Comparison of ENCODE assay signal across 35 cellular contexts in the genomic region with DNA sequence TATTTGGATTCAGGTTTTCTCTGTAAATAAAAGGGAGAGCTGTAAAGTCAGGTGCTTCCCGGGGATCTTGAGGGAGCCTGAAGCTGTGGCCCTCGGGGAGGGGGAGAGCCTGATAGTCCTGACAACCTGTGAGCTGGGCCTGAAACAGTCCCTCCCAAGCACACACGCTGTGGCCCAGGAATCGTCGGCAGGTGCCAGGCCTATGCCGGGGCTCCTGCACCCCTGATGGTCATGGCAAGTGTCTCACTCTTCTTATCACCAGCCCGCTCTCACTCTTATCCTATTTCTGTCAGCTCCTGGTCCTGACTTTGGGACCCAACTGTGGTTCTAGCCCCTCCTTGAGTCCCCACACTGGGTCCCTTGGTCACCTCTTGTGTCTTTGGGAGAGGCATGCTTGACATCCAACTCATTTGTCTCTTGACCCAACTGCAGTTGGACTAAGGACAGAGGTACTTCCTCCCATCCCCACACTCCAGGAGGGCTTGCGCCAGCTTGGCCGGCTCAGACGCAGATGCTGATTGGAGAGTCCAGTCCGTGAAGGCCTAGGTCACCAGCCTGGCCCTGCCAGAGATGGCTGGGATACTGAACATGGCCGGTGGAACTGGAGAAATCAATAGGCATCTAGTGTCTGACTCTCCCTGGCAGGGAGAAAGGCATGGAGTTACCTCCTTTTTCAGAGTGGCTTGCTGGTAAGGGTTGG.
"Had no signal": no experiment of that assay in that cellular context is flagged by ENCODE, and none has a peak within 500 bp of the region (broad histone marks: within the 10 kb centered on the region; RNA-seq: fewer than 3 reads in every experiment).

No MANE protein-coding gene starts in this region.

- H3K27ac Mint-ChIP-seq: activated B cell treated with CpG ODN at 0.5 μM for 24 hours; activated CD4-positive, alpha-beta memory T cell treated with anti-CD3 and anti-CD28 coated beads for 36 hours; activated CD4-positive, alpha-beta T cell treated with anti-CD3 and anti-CD28 coated beads, Interleukin-2, amount 10 ng/mL, durations not matched to agents 24 days and 14 days; activated CD8-positive, alpha-beta T cell treated with anti-CD3 and anti-CD28 coated beads, Interleukin-2, amount 10 ng/mL, durations not matched to agents 7 days and 5 days; activated naive CD4-positive, alpha-beta T cell treated with anti-CD3 and anti-CD28 coated beads for 36 hours; activated naive CD4-positive, alpha-beta T cell treated with anti-CD3 and anti-CD28 coated beads, Interleukin-2, amount 50 U/mL, for 72 hours; activated naive CD8-positive, alpha-beta T cell treated with anti-CD3 and anti-CD28 coated beads for 36 hours; activated T-cell treated with anti-CD3 and anti-CD28 coated beads, Interleukin-2, amount 50 U/mL, for 72 hours; activated T-helper 1 cell treated with anti-CD3 and anti-CD28 coated beads, Interleukin-12 subunit alpha, Interleukin-12 subunit beta, Interleukin-2, Interleukin-4 antibody, amounts not matched to agents 30 ng/mL and 10 ng/mL and 1 ng/mL, durations not matched to agents 14 hours and 24 hours and 36 hours; activated T-helper 17 cell treated with anti-CD3 and anti-CD28 coated beads, Interleukin-2, amount 50 U/mL, for 72 hours; T-helper 1 cell treated with Interleukin-12 subunit alpha and Interleukin-12 subunit beta and Interleukin-4 antibody, amounts not matched to agents 30 μg/mL and 1 μg/mL, for 36 hours; T-helper 2 cell treated with Interferon-gamma antibody and Interleukin-4, amounts not matched to agents 5 μg/mL and 100 μg/mL, for 36 hours had no signal

- H3K4me3 Mint-ChIP-seq: activated B cell treated with CpG ODN at 0.5 μM for 24 hours; activated CD4-positive, alpha-beta memory T cell treated with anti-CD3 and anti-CD28 coated beads for 36 hours; activated CD4-positive, alpha-beta T cell treated with anti-CD3 and anti-CD28 coated beads, Interleukin-2, amount 10 ng/mL, durations not matched to agents 24 days and 14 days; activated CD8-positive, alpha-beta T cell treated with anti-CD3 and anti-CD28 coated beads, Interleukin-2, amount 10 ng/mL, durations not matched to agents 7 days and 5 days; activated naive CD4-positive, alpha-beta T cell treated with anti-CD3 and anti-CD28 coated beads for 36 hours; activated naive CD8-positive, alpha-beta T cell treated with anti-CD3 and anti-CD28 coated beads for 36 hours; activated T-cell treated with anti-CD3 and anti-CD28 coated beads, Interleukin-2, amount 50 U/mL, for 4 hours; activated T-cell treated with anti-CD3 and anti-CD28 coated beads, Interleukin-2, amount 50 U/mL, for 72 hours; activated T-helper 1 cell treated with anti-CD3 and anti-CD28 coated beads, Interleukin-12 subunit alpha, Interleukin-12 subunit beta, Interleukin-2, Interleukin-4 antibody, amounts not matched to agents 30 ng/mL and 10 ng/mL and 1 ng/mL, durations not matched to agents 14 hours and 24 hours and 36 hours; activated T-helper 17 cell treated with anti-CD3 and anti-CD28 coated beads, Interleukin-2, amount 50 U/mL, for 72 hours; T-helper 1 cell treated with Interleukin-12 subunit alpha and Interleukin-12 subunit beta and Interleukin-4 antibody, amounts not matched to agents 30 μg/mL and 1 μg/mL, for 36 hours; T-helper 2 cell treated with Interferon-gamma antibody and Interleukin-4, amounts not matched to agents 5 μg/mL and 100 μg/mL, for 36 hours had no signal

- H3K27me3 ChIP-seq: adrenal gland, body of pancreas, brain microvascular endothelial cell had no signal

- H3K4me1 ChIP-seq: adrenal gland, body of pancreas, breast epithelium had no signal

- H3K9me3 Mint-ChIP-seq: activated T-helper 1 cell treated with anti-CD3 and anti-CD28 coated beads, Interleukin-12 subunit alpha, Interleukin-12 subunit beta, Interleukin-2, Interleukin-4 antibody, amounts not matched to agents 30 ng/mL and 10 ng/mL and 1 ng/mL, durations not matched to agents 14 hours and 24 hours and 36 hours; activated T-helper 17 cell treated with anti-CD3 and anti-CD28 coated beads, Interleukin-2, amount 50 U/mL, for 72 hours; T-helper 1 cell treated with Interleukin-12 subunit alpha and Interleukin-12 subunit beta and Interleukin-4 antibody, amounts not matched to agents 30 μg/mL and 1 μg/mL, for 36 hours; T-helper 2 cell treated with Interferon-gamma antibody and Interleukin-4, amounts not matched to agents 5 μg/mL and 100 μg/mL, for 36 hours had no signal

- H3K27ac ChIP-seq: adrenal gland, body of pancreas, brain microvascular endothelial cell, breast epithelium, VCaP had no signal

- H3K4me3 ChIP-seq: adrenal gland, body of pancreas, breast epithelium had no signal

- ATAC-seq: activated CD8-positive, alpha-beta T cell treated with anti-CD3 and anti-CD28 coated beads, Interleukin-2, amount 10 ng/mL, durations not matched to agents 7 days and 5 days; activated naive CD4-positive, alpha-beta T cell treated with anti-CD3 and anti-CD28 coated beads, Interleukin-2, amount 50 U/mL, for 72 hours; activated T-cell treated with anti-CD3 and anti-CD28 coated beads, Interleukin-2, amount 50 U/mL, for 4 hours; activated T-cell treated with anti-CD3 and anti-CD28 coated beads, Interleukin-2, amount 50 U/mL, for 72 hours; activated T-helper 17 cell treated with anti-CD3 and anti-CD28 coated beads, Interleukin-2, amount 50 U/mL, for 72 hours; body of pancreas had no signal

- H3K4me1 Mint-ChIP-seq: activated B cell treated with CpG ODN at 0.5 μM for 24 hours; activated CD4-positive, alpha-beta T cell treated with anti-CD3 and anti-CD28 coated beads, Interleukin-2, amount 10 ng/mL, durations not matched to agents 24 days and 14 days had no signal

- DNase-seq: activated B cell treated with CpG ODN at 0.5 μM for 24 hours; activated CD4-positive, alpha-beta memory T cell treated with anti-CD3 and anti-CD28 coated beads for 36 hours; activated CD4-positive, alpha-beta T cell treated with anti-CD3 and anti-CD28 coated beads for 4 hours; activated CD4-positive, alpha-beta T cell treated with anti-CD3 and anti-CD28 coated beads, Interleukin-2, amount 10 ng/mL, durations not matched to agents 24 days and 14 days; activated CD4-positive, alpha-beta T cell treated with anti-CD3 and anti-CD28 coated beads, Interleukin-2, amount 50 U/mL, for 1 hour; activated CD4-positive, alpha-beta T cell treated with anti-CD3 and anti-CD28 coated beads, Interleukin-2, amount 50 U/mL, for 4 hours; activated CD4-positive, CD25-positive, alpha-beta regulatory T cell treated with anti-CD3 and anti-CD28 coated beads, Interleukin-2, amount 50 U/mL, for 72 hours; activated CD8-positive, alpha-beta memory T cell treated with anti-CD3 and anti-CD28 coated beads, Interleukin-2, amount 50 U/mL, for 4 hours; activated CD8-positive, alpha-beta T cell treated with anti-CD3 and anti-CD28 coated beads, Interleukin-2, amount 10 ng/mL, durations not matched to agents 7 days and 5 days; activated effector memory CD4-positive, alpha-beta T cell treated with anti-CD3 and anti-CD28 coated beads, Interleukin-2, amount 50 U/mL, for 16 hours; activated gamma-delta T cell treated with Interleukin-2 at 50 U/mL for 16 hours; activated naive CD4-positive, alpha-beta T cell; activated naive CD4-positive, alpha-beta T cell treated with anti-CD3 and anti-CD28 coated beads for 36 hours; activated naive CD4-positive, alpha-beta T cell treated with anti-CD3 and anti-CD28 coated beads, Interleukin-2, amount 50 U/mL, for 16 hours; activated naive CD8-positive, alpha-beta T cell treated with anti-CD3 and anti-CD28 coated beads for 36 hours; activated T-cell treated with anti-CD3 and anti-CD28 coated beads for 4 hours; activated T-cell treated with anti-CD3 and anti-CD28 coated beads, Interleukin-2, amount 50 U/mL, for 1 hour; activated T-cell treated with anti-CD3 and anti-CD28 coated beads, Interleukin-2, amount 50 U/mL, for 4 hours; activated T-cell treated with anti-CD3 and anti-CD28 coated beads, Interleukin-2, amount 50 U/mL, for 72 hours; adrenal gland; amniotic stem cell; aorta; body of pancreas; brain microvascular endothelial cell; central memory CD4-positive, alpha-beta T cell; T-helper 1 cell; T-helper 2 cell; T-helper 9 cell had no signal

- H3K36me3 Mint-ChIP-seq: activated CD4-positive, alpha-beta memory T cell treated with anti-CD3 and anti-CD28 coated beads for 36 hours; activated naive CD4-positive, alpha-beta T cell treated with anti-CD3 and anti-CD28 coated beads, Interleukin-2, amount 50 U/mL, for 72 hours; activated naive CD8-positive, alpha-beta T cell treated with anti-CD3 and anti-CD28 coated beads for 36 hours had no signal

- H3K9me3 ChIP-seq: adrenal gland, body of pancreas had no signal

- H3K36me3 ChIP-seq: adrenal gland, brain microvascular endothelial cell, breast epithelium had no signal
